ENCODE assay signal across 1 cellular context in genomic region chr2:135168119-135168872, GRCh38.
TF ChIP-seq lines count a peak whose summit lies in the region.

No MANE protein-coding gene starts in this region.

TF ChIP-seq in K562, 482 proteins besides CTCF, POLR2A, EP300 and RAD21:
- TF ChIP-seq HCFC1 (IDR thresholded peaks at IDR 0.05; ENCODE audit: low read depth, low read length) = no peak
- no peak for TF ChIP-seq ETS1 (conservative IDR thresholded peaks at IDR 0.05; ENCODE audit: control insufficient read depth, low read depth, low read length)
- no peak for TF ChIP-seq ZMIZ1 (IDR thresholded peaks at IDR 0.05; ENCODE audit: low read depth in 2 of 2, low read length in 2 of 2)
- TF ChIP-seq ZNF398 (CRISPR knock-in tag; IDR thresholded peaks at IDR 0.05) = no peak
- TF ChIP-seq BRF2 (IDR thresholded peaks at IDR 0.05; ENCODE audit: borderline replicate concordance, insufficient read depth, insufficient read length) = no peak
- TF ChIP-seq ZNF609 (CRISPR knock-in tag; IDR thresholded peaks at IDR 0.05; ENCODE audit: borderline replicate concordance) = no peak
- TF ChIP-seq ZBTB33 (CRISPR knock-in tag; IDR thresholded peaks at IDR 0.05) = 0 out of 2 replicates have a peak, but pooled peaks have one; percentile 35
- TF ChIP-seq TCF7L2 (IDR thresholded peaks at IDR 0.05; ENCODE audit: low read depth, low read length) = no peak
- no peak for TF ChIP-seq E2F8 (IDR thresholded peaks at IDR 0.05; ENCODE audit: low read depth, partially characterized antibody)
